19 cellular contexts compared by ENCODE assay signal in the genomic region with DNA sequence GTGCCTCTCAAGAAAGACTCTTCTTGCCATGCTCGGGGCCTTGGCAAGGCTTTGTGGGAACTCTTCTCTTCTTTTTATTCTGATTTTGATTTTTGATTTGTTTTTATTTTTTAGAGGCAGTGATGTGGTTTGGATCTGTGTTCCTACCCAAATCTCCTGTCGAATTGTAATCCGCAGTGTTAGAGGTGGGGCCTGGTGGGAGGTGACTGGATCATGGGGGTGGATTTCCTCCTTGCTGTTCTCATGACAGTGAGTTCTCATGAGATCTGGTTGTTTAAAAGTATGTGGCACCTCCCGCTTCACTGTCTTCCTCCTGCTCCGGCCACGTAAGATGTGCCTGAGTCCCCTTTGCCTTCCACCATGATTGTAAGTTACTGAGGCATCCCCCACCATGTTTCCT.
DNase-seq lines count a peak whose midpoint lies in the region; ATAC-seq and TF ChIP-seq lines count a peak whose summit lies in the region.
"Had no signal": no experiment of that assay in that cellular context is flagged by ENCODE, and none has a peak within 500 bp of the region (broad histone marks: within the 10 kb centered on the region; RNA-seq: fewer than 3 reads in every experiment).

No MANE protein-coding gene starts in this region.

- no peaks in the 10 kb centered on the region for H3K27me3 ChIP-seq in heart left ventricle
- H3K27me3 ChIP-seq: BLaER1 had no signal

- H3K4me3 ChIP-seq in heart left ventricle, result no peak overlapping the region
- H3K4me3 ChIP-seq: A549, BLaER1, GM23338 had no signal

- ATAC-seq in left ventricle myocardium superior (no peak), heart left ventricle (no peak), naive B cell (ENCODE audit: low read depth in 2 of 2) (no peak)
- ATAC-seq: A549, GM23338 had no signal

- H3K4me1 Mint-ChIP-seq in T-helper 1 cell treated with Interleukin-12 subunit alpha and Interleukin-12 subunit beta and Interleukin-4 antibody, amounts not matched to agents 30 μg/mL and 1 μg/mL, for 36 hours (ENCODE audit: low read depth), result peaks cover 3% of the 10 kb centered on the region
- H3K4me1 Mint-ChIP-seq in naive B cell, result peaks cover 2 to 13% (median 13%) of the 10 kb centered on the region in 3 donors
- H3K4me1 Mint-ChIP-seq: CD14-positive monocyte had no signal

- peaks cover 0 to 6% (median 0%) of the 10 kb centered on the region in 9 donors for H3K36me3 ChIP-seq in heart left ventricle

- no peak overlapping the region for H3K27ac ChIP-seq in heart left ventricle
- H3K27ac ChIP-seq: 22Rv1, A549, BLaER1, HL-60 had no signal

- peaks cover 2% of the 10 kb centered on the region for H3K36me3 Mint-ChIP-seq in T-helper 1 cell treated with Interleukin-12 subunit alpha and Interleukin-12 subunit beta and Interleukin-4 antibody, amounts not matched to agents 30 μg/mL and 1 μg/mL, for 36 hours (ENCODE audit: low read depth)
- H3K36me3 Mint-ChIP-seq in naive B cell, result peaks cover 20 to 28% of the 10 kb centered on the region in 2 donors

- no peak for TF ChIP-seq POLR2A in heart left ventricle (IDR thresholded peaks at IDR 0.05)

- H3K9me3 Mint-ChIP-seq in T-helper 1 cell treated with Interleukin-12 subunit alpha and Interleukin-12 subunit beta and Interleukin-4 antibody, amounts not matched to agents 30 μg/mL and 1 μg/mL, for 36 hours, result no peaks in the 10 kb centered on the region
- no peaks in the 10 kb centered on the region for H3K9me3 Mint-ChIP-seq in naive B cell
- H3K9me3 Mint-ChIP-seq: CD14-positive monocyte, GM23338 had no signal

- intact Hi-C loops in left ventricle myocardium superior (cut with micrococcal nuclease) (no loop called here), heart left ventricle (cut with DNase I) (no loop called here)

- H3K9me3 ChIP-seq in heart left ventricle, result no peaks in the 10 kb centered on the region
- H3K9me3 ChIP-seq: A549, BLaER1 had no signal

- H3K27me3 Mint-ChIP-seq in T-helper 1 cell treated with Interleukin-12 subunit alpha and Interleukin-12 subunit beta and Interleukin-4 antibody, amounts not matched to agents 30 μg/mL and 1 μg/mL, for 36 hours (ENCODE audit: low read depth), result no peaks in the 10 kb centered on the region
- H3K27me3 Mint-ChIP-seq in naive B cell, result no peaks in the 10 kb centered on the region
- H3K27me3 Mint-ChIP-seq: CD4-positive, alpha-beta memory T cell had no signal

- 93 to 95% (median 94%) methylated on average over 6 of the region's 6 CpGs for WGBS in heart left ventricle, 4 donors

- peaks cover 0 to 3% (median 0%) of the 10 kb centered on the region in 12 donors for H3K4me1 ChIP-seq in heart left ventricle
- H3K4me1 ChIP-seq: A549, BLaER1 had no signal

- no peak for TF ChIP-seq CTCF in heart left ventricle (IDR thresholded peaks at IDR 0.05)

- H3K27ac Mint-ChIP-seq in T-helper 1 cell treated with Interleukin-12 subunit alpha and Interleukin-12 subunit beta and Interleukin-4 antibody, amounts not matched to agents 30 μg/mL and 1 μg/mL, for 36 hours, result peak overlapping the region; percentile 18
- peak overlapping the region in 4 of 6 donors; percentile 7 to 74 (median 30) for H3K27ac Mint-ChIP-seq in naive B cell
- H3K27ac Mint-ChIP-seq: GM23338 had no signal

- DNase-seq in T-helper 1 cell (no peak), left ventricle myocardium superior (peak; percentile 1), heart left ventricle (no peak), naive B cell (no peak)
- DNase-seq in stimulated activated CD4-positive, alpha-beta T cell treated with anti-CD3 and anti-CD28 coated beads, Interleukin-15, amount 100 ng/mL, for 24 hours, result no peak
- no peak for DNase-seq in activated effector memory CD4-positive, alpha-beta T cell treated with anti-CD3 and anti-CD28 coated beads, Interleukin-2, amount 50 U/mL, for 16 hours
- DNase-seq: AML-193; CD4-positive, alpha-beta memory T cell; DMS153; DMS79; GDM1; HCEC 1CT had no signal

- no peak overlapping the region for H3K4me3 Mint-ChIP-seq in T-helper 1 cell treated with Interleukin-12 subunit alpha and Interleukin-12 subunit beta and Interleukin-4 antibody, amounts not matched to agents 30 μg/mL and 1 μg/mL, for 36 hours
- H3K4me3 Mint-ChIP-seq in naive B cell, result no peak overlapping the region
- H3K4me3 Mint-ChIP-seq: CD14-positive monocyte; CD4-positive, alpha-beta memory T cell; GM23338 had no signal
